Comparison of ENCODE assay signal across 8 cellular contexts in genomic region chr2:213065583-213066444, GRCh38.
DNase-seq lines count a peak whose midpoint lies in the region; ATAC-seq lines count a peak whose summit lies in the region.

No MANE protein-coding gene starts in this region.

- DNase-seq in AG08396 (ENCODE audit: low spot score) (peak; percentile 20), NCI-H1092 treated with DMSO at 0.1 percent for 48 hours (lab: John Stamatoyannopoulos, UW) (peak; percentile 86), astrocyte of the hippocampus (ENCODE audit: low read depth, low spot score) (peak; percentile 10), left lobe of liver (ENCODE audit: low spot score) (peak; percentile 55), nucleus accumbens (lab: John Stamatoyannopoulos, UW) (no peak)
- no peak for DNase-seq in activated CD4-positive, alpha-beta T cell treated with anti-CD3 and anti-CD28 coated beads for 48 hours
- no peak for DNase-seq in activated CD4-positive, alpha-beta T cell treated with anti-CD3 and anti-CD28 coated beads for 1 hour

- ATAC-seq in GM19023 (IDR thresholded peaks at IDR 0.05; ENCODE audit: unreplicated experiment) (peak; percentile 58), left lobe of liver (peak; percentile 97)

Comparison
In these comparisons a context has a peak if more than half of its experiments do, and no peak if none do; other contexts are left out.
1. DNase-seq: peak in AG08396 (single experiment), NCI-H1092 treated with DMSO at 0.1 percent for 48 hours (single experiment), astrocyte of the hippocampus (single experiment) and left lobe of liver (single experiment); none in nucleus accumbens (0 of 56), activated CD4-positive, alpha-beta T cell treated with anti-CD3 and anti-CD28 coated beads for 48 hours (single experiment) and activated CD4-positive, alpha-beta T cell treated with anti-CD3 and anti-CD28 coated beads for 1 hour (single experiment).